In the genomic region with DNA sequence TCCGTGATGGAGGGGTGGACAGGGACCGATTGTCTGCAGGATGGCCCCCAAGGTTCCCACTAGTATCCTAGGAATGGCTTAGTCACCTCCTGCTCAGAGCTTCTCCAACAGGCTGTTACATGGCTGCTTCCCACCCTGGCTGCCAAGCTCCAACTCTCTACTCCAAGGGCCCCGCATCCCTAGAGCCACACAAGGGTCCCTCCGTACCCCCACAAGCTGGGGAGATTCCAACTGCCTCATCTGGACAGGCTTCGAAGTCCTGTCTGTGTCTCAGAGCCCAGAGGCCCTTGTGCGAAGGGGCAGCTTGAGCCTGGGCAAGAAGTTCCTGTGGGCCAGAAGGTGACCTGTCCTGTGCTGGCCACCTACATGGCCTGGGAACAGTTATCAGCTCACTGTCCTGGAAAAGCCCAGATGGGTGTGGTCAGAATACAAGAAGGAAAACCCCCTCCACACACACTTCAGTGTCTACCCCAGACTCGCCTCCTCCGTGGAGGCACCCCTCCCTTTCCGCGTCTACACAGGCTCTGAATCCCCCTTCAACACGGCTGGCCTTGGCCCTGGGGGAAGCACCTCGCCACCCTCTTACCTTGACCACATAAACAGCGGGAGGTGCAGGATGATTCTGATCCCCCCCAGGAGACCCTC, we compare ENCODE assay signal across 8 cellular contexts. TPM values are rescaled to one million over a fixed set of nuclear protein-coding genes. Genes with fewer than 3 reads are reported as not detected.
DNase-seq lines count a peak whose midpoint lies in the region; ATAC-seq and TF ChIP-seq lines count a peak whose summit lies in the region.

No MANE protein-coding gene starts in this region.

- TF ChIP-seq CTCF in fibroblast of villous mesenchyme (IDR thresholded peaks at IDR 0.05; ENCODE audit: insufficient read depth, low read depth, low read length) (no peak), progenitor cell of endocrine pancreas (IDR thresholded peaks at IDR 0.05; ENCODE audit: unreplicated experiment) (no peak)

- no peaks in the 10 kb centered on the region for H3K9me3 ChIP-seq in SJSA1 (replicated peaks)

- peaks cover 18% of the 10 kb centered on the region for H3K36me3 ChIP-seq in SJSA1

- peaks cover 2% of the 10 kb centered on the region for H3K36me3 Mint-ChIP-seq in activated T-cell treated with anti-CD3 and anti-CD28 coated beads, Interleukin-2, amount 50 U/mL, for 24 hours (ENCODE audit: low read depth)
- H3K36me3 Mint-ChIP-seq in progenitor cell of endocrine pancreas (ENCODE audit: insufficient read depth), result peaks cover 3% of the 10 kb centered on the region

- H3K4me3 ChIP-seq in SJSA1, result peak overlapping the region; percentile 61
- peak overlapping the region; percentile 96 for H3K4me3 ChIP-seq in fibroblast of villous mesenchyme (ENCODE audit: low read depth, low read length)

- no peaks in the 10 kb centered on the region for H3K9me3 Mint-ChIP-seq in activated T-cell treated with anti-CD3 and anti-CD28 coated beads, Interleukin-2, amount 50 U/mL, for 24 hours
- H3K9me3 Mint-ChIP-seq in progenitor cell of endocrine pancreas (ENCODE audit: low read depth), result no peaks in the 10 kb centered on the region

- peak overlapping the region; percentile 86 for H3K4me3 Mint-ChIP-seq in activated T-cell treated with anti-CD3 and anti-CD28 coated beads, Interleukin-2, amount 50 U/mL, for 24 hours
- peak overlapping the region; percentile 88 for H3K4me3 Mint-ChIP-seq in progenitor cell of endocrine pancreas (ENCODE audit: low read depth)

- H3K27me3 ChIP-seq in SJSA1 (replicated peaks), result no peaks in the 10 kb centered on the region

- H3K27ac Mint-ChIP-seq in activated T-cell treated with anti-CD3 and anti-CD28 coated beads, Interleukin-2, amount 50 U/mL, for 24 hours, result peak overlapping the region; percentile 71
- H3K27ac Mint-ChIP-seq in progenitor cell of endocrine pancreas, result peak overlapping the region; percentile 71

- DNase-seq in activated T-cell treated with anti-CD3 and anti-CD28 coated beads, Interleukin-2, amount 50 U/mL, for 24 hours, result no peak
- DNase-seq in activated T-cell treated with anti-CD3 and anti-CD28 coated beads, Interleukin-2, amount 50 U/mL, for 1 hour, result no peak
- DNase-seq in SJSA1 (ENCODE audit: low read depth in 1 of 2, low spot score in 2 of 2), result peak in 1 of 2 experiments; percentile 61
- no peak for DNase-seq in fibroblast of villous mesenchyme (ENCODE audit: low read depth)
- DNase-seq in progenitor cell of endocrine pancreas (ENCODE audit: low spot score, unreplicated experiment), result no peak

- ATAC-seq in GM18873 (IDR thresholded peaks at IDR 0.05; ENCODE audit: low FRiP score, unreplicated experiment), result no peak
- ATAC-seq in HG02610 (IDR thresholded peaks at IDR 0.05; ENCODE audit: unreplicated experiment), result no peak
- ATAC-seq in HG03196 (IDR thresholded peaks at IDR 0.05; ENCODE audit: unreplicated experiment), result no peak

- H3K27me3 Mint-ChIP-seq in activated T-cell treated with anti-CD3 and anti-CD28 coated beads, Interleukin-2, amount 50 U/mL, for 24 hours, result no peaks in the 10 kb centered on the region
- H3K27me3 Mint-ChIP-seq in progenitor cell of endocrine pancreas, result peaks cover 3% of the 10 kb centered on the region

- peaks cover 80% of the 10 kb centered on the region for H3K4me1 ChIP-seq in SJSA1 (replicated peaks)

- H3K4me1 Mint-ChIP-seq in activated T-cell treated with anti-CD3 and anti-CD28 coated beads, Interleukin-2, amount 50 U/mL, for 24 hours (ENCODE audit: low read depth), result peaks cover 47% of the 10 kb centered on the region
- H3K4me1 Mint-ChIP-seq in progenitor cell of endocrine pancreas (ENCODE audit: low read depth), result peaks cover 9% of the 10 kb centered on the region

- H3K27ac ChIP-seq in SJSA1, result peak overlapping the region; percentile 62

RNA-seq across cellular contexts. Expression of gene MEAK7, which starts 0.6 kb away (rescaled TPM):
- 8.2 and 8.4 TPM in 2 replicates for total RNA-seq in SJSA1 (2014; rRNA removed; shearing (Covaris generic))
- 23.5 and 27.2 TPM in 2 replicates for total RNA-seq in fibroblast of villous mesenchyme
- total RNA-seq in progenitor cell of endocrine pancreas, result 32.3 and 32.7 TPM in 2 replicates
